21 cellular contexts compared by ENCODE assay signal in the genomic region with DNA sequence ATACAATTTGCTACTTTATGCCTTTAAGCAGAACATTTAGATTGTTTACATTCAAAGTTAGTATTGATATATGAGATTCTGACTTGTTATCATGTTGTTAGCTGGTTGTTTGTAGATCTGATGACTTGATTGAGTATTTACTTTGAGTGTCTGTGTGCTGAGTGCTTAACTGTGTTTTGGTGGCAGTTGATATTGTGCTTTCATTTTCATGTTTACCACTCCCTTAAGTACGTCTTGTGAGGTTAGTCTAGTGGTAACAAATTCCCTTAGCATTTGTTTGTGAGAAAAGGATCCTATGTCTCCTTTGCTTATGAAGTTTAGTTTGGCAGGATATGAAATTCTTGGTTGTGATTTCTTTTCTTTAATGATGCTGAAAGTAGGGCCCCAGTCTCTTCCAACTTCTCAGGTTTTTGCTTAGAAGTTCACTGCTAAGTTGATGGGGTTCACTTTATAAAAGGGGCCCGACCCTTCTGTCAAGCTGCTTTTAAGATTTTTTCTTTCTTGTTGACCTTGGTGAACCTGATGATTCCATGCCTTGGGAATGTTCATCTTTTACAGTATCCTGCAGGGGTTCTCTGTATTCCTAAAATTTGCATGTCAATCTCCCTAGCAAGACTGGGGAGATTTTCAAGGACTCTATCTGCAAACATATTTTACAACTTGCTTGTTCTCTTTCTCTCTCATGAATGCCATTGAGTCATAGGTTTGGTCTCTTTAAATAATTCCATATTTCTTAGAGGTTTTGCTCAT.
A peak's percentile ranks its signal among the peaks of the same experiment; 100 is the strongest.
DNase-seq lines count a peak whose midpoint lies in the region; ATAC-seq and TF ChIP-seq lines count a peak whose summit lies in the region.
"Had no signal": no experiment of that assay in that cellular context is flagged by ENCODE, and none has a peak within 500 bp of the region (broad histone marks: within the 10 kb centered on the region; RNA-seq: fewer than 3 reads in every experiment).

No MANE protein-coding gene starts in this region.

- H4K8ac ChIP-seq in trophoblast cell (ENCODE audit: low read depth, low read length) = no peak overlapping the region

- no peak overlapping the region for H3K4ac ChIP-seq in trophoblast cell (ENCODE audit: low read depth, low read length)

- H2BK5ac ChIP-seq in trophoblast cell (ENCODE audit: low read depth, low read length, poor library complexity) = no peak overlapping the region

- H3K4me3 ChIP-seq in SU-DHL-6 (ENCODE audit: insufficient read depth, low read length, poor library complexity, severe bottlenecking) (no peak overlapping the region), trophoblast cell (ENCODE audit: low read depth, low read length) (no peak overlapping the region)
- H3K4me3 ChIP-seq: colonic mucosa, mucosa of descending colon, Peyer's patch, sigmoid colon, thoracic aorta had no signal

- ATAC-seq in GM19351 (IDR thresholded peaks at IDR 0.05; ENCODE audit: unreplicated experiment) (peak; percentile 49), HG03520 (IDR thresholded peaks at IDR 0.05; ENCODE audit: unreplicated experiment) (peak; percentile 39), left ventricle myocardium superior (no peak)
- ATAC-seq: activated CD8-positive, alpha-beta memory T cell treated with anti-CD3 and anti-CD28 coated beads, Interleukin-2, amount 10 ng/mL, durations not matched to agents 7 days and 5 days; mucosa of descending colon had no signal

- H2AK5ac ChIP-seq in trophoblast cell (ENCODE audit: low read length) = no peak overlapping the region

- no peak overlapping the region for H4K91ac ChIP-seq in trophoblast cell (ENCODE audit: low read depth, low read length)

- H3K14ac ChIP-seq in trophoblast cell (ENCODE audit: low read length) = no peak overlapping the region

- H2AFZ ChIP-seq in SU-DHL-6 (ENCODE audit: low read depth, low read length, severe bottlenecking) (peak overlapping the region; percentile 18), trophoblast cell (ENCODE audit: insufficient read depth, low read length, poor library complexity) (no peak overlapping the region)

- no peak overlapping the region for H4K12ac ChIP-seq in trophoblast cell (ENCODE audit: low read depth, low read length)

- H3K79me2 ChIP-seq in SU-DHL-6 (ENCODE audit: insufficient read depth, low read length) (no peaks in the 10 kb centered on the region), trophoblast cell (ENCODE audit: control insufficient read depth, insufficient read depth, low read length, poor library complexity) (no peaks in the 10 kb centered on the region)

- no peaks in the 10 kb centered on the region for H3K79me1 ChIP-seq in trophoblast cell (ENCODE audit: low read length)

- H3F3A ChIP-seq in SU-DHL-6 (ENCODE audit: insufficient read depth) = no peaks in the 10 kb centered on the region

- H3K4me1 ChIP-seq in trophoblast cell (ENCODE audit: control insufficient read depth in 1 of 2, insufficient read depth in 2 of 2, low read length in 2 of 2) = no peaks in the 10 kb centered on the region
- H3K4me1 ChIP-seq: colonic mucosa, Peyer's patch, sigmoid colon had no signal

- H3K27ac ChIP-seq in SU-DHL-6 (ENCODE audit: low read depth, low read length) (no peak overlapping the region), trophoblast cell (ENCODE audit: low read depth, low read length) (no peak overlapping the region)
- H3K27ac ChIP-seq: colonic mucosa, Peyer's patch, sigmoid colon, thoracic aorta had no signal

- TF ChIP-seq CTCF in SU-DHL-6 (IDR thresholded peaks at IDR 0.05; ENCODE audit: insufficient read depth, low read length, poor library complexity, severe bottlenecking) = no peak

- no peak overlapping the region for H2BK120ac ChIP-seq in trophoblast cell (ENCODE audit: insufficient read depth, low read length, poor library complexity)

- no peaks in the 10 kb centered on the region for H4K20me1 ChIP-seq in SU-DHL-6 (ENCODE audit: low read depth, low read length)

- WGBS in trophoblast cell (ENCODE audit: extremely low coverage, insufficient coverage, insufficient read length) = no CpG with 5 or more reads among the region's 2 CpGs

- intact Hi-C loops in left ventricle myocardium superior (cut with micrococcal nuclease) = no loop called here

- H3K23ac ChIP-seq in trophoblast cell (ENCODE audit: low read length) = no peak overlapping the region

- no peaks in the 10 kb centered on the region for H3K9me2 ChIP-seq in SU-DHL-6 (replicated peaks; ENCODE audit: insufficient read depth, low read length)

- DNase-seq in DMS53 (lab: John Stamatoyannopoulos, UW) (peak; percentile 28), cortex of kidney (lab: John Stamatoyannopoulos, UW) (no peak), trophoblast cell (no peak), left ventricle myocardium superior (no peak), NCI-H1694 treated with DMSO at 0.1 percent for 48 hours (lab: John Stamatoyannopoulos, UW) (no peak)
- DNase-seq: activated B cell treated with CpG ODN at 0.5 μM for 24 hours; activated CD8-positive, alpha-beta memory T cell treated with anti-CD3 and anti-CD28 coated beads, Interleukin-2, amount 10 ng/mL, durations not matched to agents 7 days and 5 days; activated naive CD4-positive, alpha-beta T cell; colonic mucosa; erythroblast; GDM1; glutamatergic neuron; mucosa of descending colon; NCI-H524; Peyer's patch; sigmoid colon; stimulated activated CD4-positive, alpha-beta T cell treated with anti-CD3 and anti-CD28 coated beads, Interleukin-2, amount 100 ng/mL, for 48 hours had no signal

- H3K4me2 ChIP-seq in SU-DHL-6 (ENCODE audit: low read depth, low read length, poor library complexity, severe bottlenecking) = peak overlapping the region; percentile 15
- no peak overlapping the region for H3K4me2 ChIP-seq in trophoblast cell (ENCODE audit: low read length)

- H3K36me3 ChIP-seq in SU-DHL-6 (ENCODE audit: low read length) (no peaks in the 10 kb centered on the region), trophoblast cell (ENCODE audit: control insufficient read depth in 1 of 2, insufficient read depth in 2 of 2, low read length in 2 of 2) (no peaks in the 10 kb centered on the region)
- H3K36me3 ChIP-seq: colonic mucosa, Peyer's patch, sigmoid colon, thoracic aorta had no signal

- H3K9ac ChIP-seq in SU-DHL-6 (ENCODE audit: low read length) (no peak overlapping the region), trophoblast cell (ENCODE audit: low read length) (no peak overlapping the region)

- H3K27me3 ChIP-seq in SU-DHL-6 (ENCODE audit: low read length) (no peaks in the 10 kb centered on the region), trophoblast cell (ENCODE audit: insufficient read depth, low read length) (no peaks in the 10 kb centered on the region)
- H3K27me3 ChIP-seq: colonic mucosa, Peyer's patch, sigmoid colon had no signal

- H3K9me3 ChIP-seq in SU-DHL-6 (ENCODE audit: insufficient read depth, low read length) = no peaks in the 10 kb centered on the region
- H3K9me3 ChIP-seq in trophoblast cell (ENCODE audit: insufficient read depth, low read depth, low read length) = no peaks in the 10 kb centered on the region
- H3K9me3 ChIP-seq: colonic mucosa, mucosa of descending colon, Peyer's patch, sigmoid colon, thoracic aorta had no signal

- H3K18ac ChIP-seq in trophoblast cell (ENCODE audit: low read length) = no peak overlapping the region

- H2BK12ac ChIP-seq in trophoblast cell (ENCODE audit: low read length) = no peak overlapping the region
